19 cellular contexts compared by ENCODE assay signal in genomic region chr18:74715865-74716712, GRCh38.
DNase-seq lines count a peak whose midpoint lies in the region; ATAC-seq, FAIRE-seq and TF ChIP-seq lines count a peak whose summit lies in the region.
"Had no signal": no experiment of that assay in that cellular context is flagged by ENCODE, and none has a peak within 500 bp of the region (broad histone marks: within the 10 kb centered on the region; RNA-seq: fewer than 3 reads in every experiment).

No MANE protein-coding gene starts in this region.

- H3K36me3 ChIP-seq in bronchial epithelial cell (ENCODE audit: control insufficient read depth, insufficient read depth, low read length) = no peaks in the 10 kb centered on the region
- H3K36me3 ChIP-seq in right lobe of liver = no peaks in the 10 kb centered on the region

- H3K9me3 Mint-ChIP-seq in Calu3 (ENCODE audit: low read depth, unreplicated experiment) (no peaks in the 10 kb centered on the region), chondrocyte (ENCODE audit: low read depth) (peaks cover 9% of the 10 kb centered on the region)
- H3K9me3 Mint-ChIP-seq: CD8-positive, alpha-beta memory T cell had no signal

- 20% methylated on average over 5 of the region's 5 CpGs for WGBS in right lobe of liver (ENCODE audit: insufficient coverage, low coverage, low lambda C conversion rate, missing lambda C conversion rate)

- no peak for FAIRE-seq in bronchial epithelial cell (lab: Jason Lieb, UNC)
- FAIRE-seq: G401.6, GM18507 had no signal

- DNase-seq in Calu3 (no peak), NCI-H146 (lab: John Stamatoyannopoulos, UW) (peak; percentile 56), bronchial epithelial cell (ENCODE audit: low read depth) (peak; percentile 3), right lobe of liver (no peak), chondrocyte (ENCODE audit: low spot score) (no peak), iPS-NIHi11 (ENCODE audit: low spot score) (no peak)
- no peak for DNase-seq in activated CD4-positive, CD25-positive, alpha-beta regulatory T cell (lab: John Stamatoyannopoulos, UW)
- DNase-seq: CD8-positive, alpha-beta memory T cell; DND-41; GOT3; NCI-H187; NCI-H446 treated with DMSO at 0.1 percent for 48 hours; SHP77 treated with DMSO at 0.1 percent for 48 hours had no signal

- H3K4me1 Mint-ChIP-seq in Calu3 (ENCODE audit: low read depth, unreplicated experiment) (peaks cover 6% of the 10 kb centered on the region), chondrocyte (ENCODE audit: low read depth) (no peaks in the 10 kb centered on the region)

- no peaks in the 10 kb centered on the region for H3K9me3 ChIP-seq in right lobe of liver

- TF ChIP-seq POLR2A in right lobe of liver (IDR thresholded peaks at IDR 0.05) = no peak

- no TSS peak for BruUV-seq in Calu3 (replicated peaks; lab: Mats Ljungman, UMichigan)

- CTCF ChIA-PET in Calu3 (lab: Charles Lee) = no interaction called here

- no peak overlapping the region for H3K4me3 Mint-ChIP-seq in Calu3 (ENCODE audit: low read depth, unreplicated experiment)
- H3K4me3 Mint-ChIP-seq in chondrocyte (ENCODE audit: unreplicated experiment) = no peak overlapping the region
- H3K4me3 Mint-ChIP-seq: CD8-positive, alpha-beta memory T cell had no signal

- ATAC-seq in right lobe of liver (peak; percentile 92 to 96 (median 94)), HG02798 (IDR thresholded peaks at IDR 0.05; ENCODE audit: poor library complexity, unreplicated experiment) (no peak)
- ATAC-seq: SK-N-SH treated with all-trans-retinoic acid at 6 μM for 48 hours had no signal

- H3K36me3 Mint-ChIP-seq in Calu3 (ENCODE audit: insufficient read depth, unreplicated experiment) = no peaks in the 10 kb centered on the region
- H3K36me3 Mint-ChIP-seq in chondrocyte (ENCODE audit: low read depth) = peaks cover 2% of the 10 kb centered on the region

- H3K27me3 ChIP-seq in bronchial epithelial cell (ENCODE audit: control insufficient read depth, insufficient read depth, low read length) = no peaks in the 10 kb centered on the region
- no peaks in the 10 kb centered on the region for H3K27me3 ChIP-seq in right lobe of liver
- H3K27me3 ChIP-seq: BLaER1 had no signal

- H3K4me1 ChIP-seq in right lobe of liver = peaks cover 0 to 10% (median 0%) of the 10 kb centered on the region in 4 donors

- intact Hi-C loops in Calu3 (cut with micrococcal nuclease; ENCODE audit: unreplicated experiment) = no loop called here
- intact Hi-C loops in right lobe of liver (cut with DNase I) = no loop called here

- no peaks in the 10 kb centered on the region for H3K27me3 Mint-ChIP-seq in Calu3 (ENCODE audit: unreplicated experiment)
- no peaks in the 10 kb centered on the region for H3K27me3 Mint-ChIP-seq in chondrocyte (ENCODE audit: low read depth)
- H3K27me3 Mint-ChIP-seq: CD8-positive, alpha-beta memory T cell had no signal

- H3K27ac Mint-ChIP-seq in Calu3 (ENCODE audit: unreplicated experiment) (peak overlapping the region; percentile 51), chondrocyte (ENCODE audit: unreplicated experiment) (no peak overlapping the region)

- TF ChIP-seq CTCF in Calu3 (IDR thresholded peaks at IDR 0.05; ENCODE audit: unreplicated experiment) (no peak), bronchial epithelial cell (IDR thresholded peaks at IDR 0.05; ENCODE audit: insufficient read depth, low read length, severe bottlenecking) (no peak), right lobe of liver (IDR thresholded peaks at IDR 0.05) (no peak), chondrocyte (IDR thresholded peaks at IDR 0.05) (no peak)

- H3K4me3 ChIP-seq in bronchial epithelial cell (ENCODE audit: low read depth, low read length) = no peak overlapping the region
- peak overlapping the region in 2 of 3 donors; percentile 10 to 38 for H3K4me3 ChIP-seq in right lobe of liver
- H3K4me3 ChIP-seq: BLaER1 had no signal

- peak overlapping the region; percentile 12 to 62 (median 55) for H3K27ac ChIP-seq in right lobe of liver
- H3K27ac ChIP-seq: BLaER1, KMS-11 had no signal

Comparison
In these comparisons a context has a peak if more than half of its experiments do, and no peak if none do; other contexts are left out.
1. DNase-seq: peak in NCI-H146 (single experiment) and bronchial epithelial cell (single experiment); none in Calu3 (single experiment), right lobe of liver (0 of 3), activated CD4-positive, CD25-positive, alpha-beta regulatory T cell (0 of 4), chondrocyte (single experiment) and iPS-NIHi11 (single experiment).